32 cellular contexts compared by ENCODE assay signal in the genomic region with DNA sequence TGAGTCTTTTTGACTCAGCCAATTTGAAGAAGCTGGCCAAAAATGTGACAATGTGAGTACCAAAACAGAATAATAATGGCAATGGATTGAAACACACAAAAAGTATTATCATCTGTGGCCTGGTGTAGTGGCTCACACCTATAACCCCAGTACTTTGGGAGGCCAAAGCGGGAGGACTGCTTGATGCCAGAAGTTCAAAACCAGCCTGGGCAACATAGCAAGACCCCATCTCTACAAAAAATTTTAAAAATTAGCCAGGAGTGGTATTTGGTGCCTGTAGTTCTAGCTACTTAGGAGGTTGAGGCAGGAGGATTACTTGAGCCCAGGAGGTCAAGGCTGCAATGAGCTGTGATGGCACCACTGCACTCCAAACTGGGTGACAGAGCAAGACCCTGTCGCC. TPM values are rescaled to one million over a fixed set of nuclear protein-coding genes. Genes with fewer than 3 reads are reported as not detected.
"Had no signal": no experiment of that assay in that cellular context is flagged by ENCODE, and none has a peak within 500 bp of the region (broad histone marks: within the 10 kb centered on the region; RNA-seq: fewer than 3 reads in every experiment).

No MANE protein-coding gene starts in this region.

- H3K9me3 ChIP-seq: ascending aorta had no signal

- ATAC-seq: activated CD4-positive, alpha-beta T cell treated with anti-CD3 and anti-CD28 coated beads for 36 hours; activated CD4-positive, CD25-positive, alpha-beta regulatory T cell treated with anti-CD3 and anti-CD28 coated beads, Interleukin-2, amount 50 U/mL, for 24 hours; activated CD8-positive, alpha-beta memory T cell treated with anti-CD3 and anti-CD28 coated beads, Interleukin-2, amount 10 ng/mL, durations not matched to agents 7 days and 5 days; activated CD8-positive, alpha-beta T cell treated with anti-CD3 and anti-CD28 coated beads, Interleukin-2, amount 10 ng/mL, durations not matched to agents 7 days and 5 days; activated naive CD8-positive, alpha-beta T cell treated with anti-CD3 and anti-CD28 coated beads, Interleukin-2, amount 50 U/mL, for 24 hours had no signal

- DNase-seq: activated CD4-positive, alpha-beta memory T cell treated with anti-CD3 and anti-CD28 coated beads, Interleukin-2, amount 10 ng/mL, durations not matched to agents 7 days and 5 days; activated CD4-positive, alpha-beta T cell treated with anti-CD3 and anti-CD28 coated beads for 1 hour; activated CD4-positive, alpha-beta T cell treated with anti-CD3 and anti-CD28 coated beads for 36 hours; activated CD4-positive, alpha-beta T cell treated with anti-CD3 and anti-CD28 coated beads for 48 hours; activated CD4-positive, alpha-beta T cell treated with anti-CD3 and anti-CD28 coated beads, Interleukin-2, amount 10 ng/mL, durations not matched to agents 7 days and 5 days; activated CD4-positive, alpha-beta T cell treated with anti-CD3 and anti-CD28 coated beads, Interleukin-2, amount 50 U/mL, for 48 hours; activated CD4-positive, CD25-positive, alpha-beta regulatory T cell; activated CD8-positive, alpha-beta memory T cell treated with anti-CD3 and anti-CD28 coated beads for 24 hours; activated CD8-positive, alpha-beta memory T cell treated with anti-CD3 and anti-CD28 coated beads, Interleukin-2, amount 10 ng/mL, durations not matched to agents 7 days and 5 days; activated CD8-positive, alpha-beta memory T cell treated with anti-CD3 and anti-CD28 coated beads, Interleukin-2, amount 50 U/mL, for 48 hours; activated CD8-positive, alpha-beta T cell treated with anti-CD3 and anti-CD28 coated beads, Interleukin-2, amount 10 ng/mL, durations not matched to agents 7 days and 5 days; activated effector memory CD4-positive, alpha-beta T cell treated with Interleukin-2 at 50 U/mL for 16 hours; activated gamma-delta T cell; activated naive CD4-positive, alpha-beta T cell treated with anti-CD3 and anti-CD28 coated beads, Interleukin-2, amount 10 ng/mL, durations not matched to agents 7 days and 5 days; activated naive CD4-positive, alpha-beta T cell treated with Interleukin-2 at 50 U/mL for 16 hours; activated naive CD8-positive, alpha-beta T cell treated with anti-CD3 and anti-CD28 coated beads, Interleukin-2, amount 10 ng/mL, durations not matched to agents 7 days and 5 days; activated naive CD8-positive, alpha-beta T cell treated with anti-CD3 and anti-CD28 coated beads, Interleukin-2, amount 50 U/mL, for 24 hours; activated T-cell treated with anti-CD3 and anti-CD28 coated beads, Interleukin-2, amount 50 U/mL, for 24 hours; activated T-cell treated with anti-CD3 and anti-CD28 coated beads, Interleukin-2, amount 50 U/mL, for 48 hours; amygdala; anterior cingulate cortex; caudate nucleus; cerebellar nuclear complex; T-helper 1 cell; T-helper 2 cell; T-helper 9 cell had no signal

- FAIRE-seq: bronchial epithelial cell, TTC549 had no signal

- H3K4me1 ChIP-seq: ascending aorta had no signal

- H3K27me3 ChIP-seq: ascending aorta, cardiac muscle cell had no signal

- H3K27ac ChIP-seq: ascending aorta, cardiac muscle cell, VCaP had no signal

- H3K4me3 ChIP-seq: ascending aorta, cardiac muscle cell had no signal

RNA-seq across cellular contexts. Expression of gene PLK4, which starts 41.5 kb away (rescaled TPM):
- total RNA-seq: ascending aorta had no signal
